13 cellular contexts compared by ENCODE assay signal in genomic region chr15:48559270-48559669, GRCh38.
DNase-seq lines count a peak whose midpoint lies in the region; ATAC-seq, FAIRE-seq and TF ChIP-seq lines count a peak whose summit lies in the region.
"Had no signal": no experiment of that assay in that cellular context is flagged by ENCODE, and none has a peak within 500 bp of the region (broad histone marks: within the 10 kb centered on the region; RNA-seq: fewer than 3 reads in every experiment).

No MANE protein-coding gene starts in this region.

- H3K4me3 ChIP-seq in astrocyte of the spinal cord (ENCODE audit: low read depth, low read length) (no peak overlapping the region), kidney (ENCODE audit: low read length in 2 of 2) (no peak overlapping the region), skeletal muscle cell (ENCODE audit: low read depth, low read length) (no peak overlapping the region)
- H3K4me3 ChIP-seq in CD8-positive, alpha-beta memory T cell (ENCODE audit: low read length) = no peak overlapping the region

- H3K27me3 Mint-ChIP-seq in CD8-positive, alpha-beta memory T cell = peaks cover 5 to 19% of the 10 kb centered on the region in 2 donors

- H3K4me1 ChIP-seq in kidney (ENCODE audit: control insufficient read depth in 1 of 2, insufficient read depth in 1 of 2, low read depth in 1 of 2, low read length in 2 of 2) = no peaks in the 10 kb centered on the region
- H3K4me1 ChIP-seq in CD8-positive, alpha-beta memory T cell (ENCODE audit: insufficient read depth, low read length) = no peaks in the 10 kb centered on the region

- no peak overlapping the region for H3K9ac ChIP-seq in kidney (ENCODE audit: low read length in 2 of 2)

- no peak for ATAC-seq in HG02642 (IDR thresholded peaks at IDR 0.05; ENCODE audit: poor library complexity, unreplicated experiment)

- no peak for FAIRE-seq in kidney (lab: Jason Lieb, UNC)

- H3K4me1 Mint-ChIP-seq in CD8-positive, alpha-beta memory T cell = no peaks in the 10 kb centered on the region
- H3K4me1 Mint-ChIP-seq: naive B cell had no signal

- H3K27me3 ChIP-seq in CD8-positive, alpha-beta memory T cell (ENCODE audit: insufficient read depth, low read length, poor library complexity, severe bottlenecking) = no peaks in the 10 kb centered on the region

- no peaks in the 10 kb centered on the region for H3K36me3 Mint-ChIP-seq in CD8-positive, alpha-beta memory T cell
- H3K36me3 Mint-ChIP-seq: naive B cell had no signal

- CTCF ChIA-PET in CD8-positive, alpha-beta memory T cell (lab: Charles Lee) = no interaction called here

- TF ChIP-seq CTCF in astrocyte of the spinal cord (IDR thresholded peaks at IDR 0.05; ENCODE audit: low read depth, low read length) = no peak
- TF ChIP-seq CTCF in kidney (IDR thresholded peaks at IDR 0.05; ENCODE audit: borderline replicate concordance, extremely low read depth, insufficient read depth) = no peak

- no peaks in the 10 kb centered on the region for H3K9me3 ChIP-seq in kidney (ENCODE audit: control insufficient read depth in 1 of 2, low read length in 2 of 2)
- no peaks in the 10 kb centered on the region for H3K9me3 ChIP-seq in CD8-positive, alpha-beta memory T cell (ENCODE audit: low read length)

- no peaks in the 10 kb centered on the region for H3K9me3 Mint-ChIP-seq in CD8-positive, alpha-beta memory T cell
- H3K9me3 Mint-ChIP-seq: activated T-helper 1 cell treated with anti-CD3 and anti-CD28 coated beads, Interleukin-12 subunit alpha, Interleukin-12 subunit beta, Interleukin-2, Interleukin-4 antibody, amounts not matched to agents 30 ng/mL and 10 ng/mL and 1 ng/mL, durations not matched to agents 14 hours and 24 hours and 36 hours; naive B cell had no signal

- no peak overlapping the region for H3K4me3 Mint-ChIP-seq in CD8-positive, alpha-beta memory T cell
- H3K4me3 Mint-ChIP-seq: activated T-helper 1 cell treated with anti-CD3 and anti-CD28 coated beads, Interleukin-12 subunit alpha, Interleukin-12 subunit beta, Interleukin-2, Interleukin-4 antibody, amounts not matched to agents 30 ng/mL and 10 ng/mL and 1 ng/mL, durations not matched to agents 14 hours and 24 hours and 36 hours; naive B cell had no signal

- intact Hi-C loops in kidney (cut with DNase I) = no loop called here

- in situ Hi-C loops in astrocyte of the spinal cord (cut with HindIII; ENCODE audit: low sequenced_read_pairs) = no loop called here

- DNase-seq in GM04503 (ENCODE audit: low read depth) = peak; percentile 75
- DNase-seq in astrocyte of the spinal cord (ENCODE audit: low read depth, low spot score) = peak; percentile 93
- peak; percentile 48 for DNase-seq in kidney
- DNase-seq in skeletal muscle cell (ENCODE audit: low read depth) = peak; percentile 82
- no peak for DNase-seq in CD8-positive, alpha-beta memory T cell
- DNase-seq in Kasumi-1 (lab: John Stamatoyannopoulos, UW) = no peak
- DNase-seq in foreskin melanocyte = no peak
- DNase-seq: naive B cell, NCI-H524, T-helper 2 cell had no signal

- H3K27ac Mint-ChIP-seq in CD8-positive, alpha-beta memory T cell = peak overlapping the region in 1 of 8 donors; percentile 47
- H3K27ac Mint-ChIP-seq: activated T-helper 1 cell treated with anti-CD3 and anti-CD28 coated beads, Interleukin-12 subunit alpha, Interleukin-12 subunit beta, Interleukin-2, Interleukin-4 antibody, amounts not matched to agents 30 ng/mL and 10 ng/mL and 1 ng/mL, durations not matched to agents 14 hours and 24 hours and 36 hours; naive B cell had no signal

- H3K36me3 ChIP-seq in kidney (ENCODE audit: control insufficient read depth in 1 of 2, insufficient read depth in 2 of 2, low read length in 2 of 2) = no peaks in the 10 kb centered on the region
- no peaks in the 10 kb centered on the region for H3K36me3 ChIP-seq in CD8-positive, alpha-beta memory T cell (ENCODE audit: insufficient read depth, low read length)

- POLR2A ChIA-PET in CD8-positive, alpha-beta memory T cell (lab: Charles Lee) = no interaction called here

- H3K27ac ChIP-seq in kidney (ENCODE audit: low read depth in 2 of 2, low read length in 2 of 2) = no peak overlapping the region
- no peak overlapping the region for H3K27ac ChIP-seq in CD8-positive, alpha-beta memory T cell (ENCODE audit: low read depth, low read length)
- H3K27ac ChIP-seq: epithelial cell of prostate had no signal

Comparison
In these comparisons a context has a peak if more than half of its experiments do, and no peak if none do; other contexts are left out.
1. DNase-seq: peak in GM04503 (single experiment), astrocyte of the spinal cord (single experiment), kidney (single experiment) and skeletal muscle cell (single experiment); none in CD8-positive, alpha-beta memory T cell (0 of 5), Kasumi-1 (0 of 2) and foreskin melanocyte (single experiment).